12 cellular contexts compared by ENCODE assay signal in the genomic region with DNA sequence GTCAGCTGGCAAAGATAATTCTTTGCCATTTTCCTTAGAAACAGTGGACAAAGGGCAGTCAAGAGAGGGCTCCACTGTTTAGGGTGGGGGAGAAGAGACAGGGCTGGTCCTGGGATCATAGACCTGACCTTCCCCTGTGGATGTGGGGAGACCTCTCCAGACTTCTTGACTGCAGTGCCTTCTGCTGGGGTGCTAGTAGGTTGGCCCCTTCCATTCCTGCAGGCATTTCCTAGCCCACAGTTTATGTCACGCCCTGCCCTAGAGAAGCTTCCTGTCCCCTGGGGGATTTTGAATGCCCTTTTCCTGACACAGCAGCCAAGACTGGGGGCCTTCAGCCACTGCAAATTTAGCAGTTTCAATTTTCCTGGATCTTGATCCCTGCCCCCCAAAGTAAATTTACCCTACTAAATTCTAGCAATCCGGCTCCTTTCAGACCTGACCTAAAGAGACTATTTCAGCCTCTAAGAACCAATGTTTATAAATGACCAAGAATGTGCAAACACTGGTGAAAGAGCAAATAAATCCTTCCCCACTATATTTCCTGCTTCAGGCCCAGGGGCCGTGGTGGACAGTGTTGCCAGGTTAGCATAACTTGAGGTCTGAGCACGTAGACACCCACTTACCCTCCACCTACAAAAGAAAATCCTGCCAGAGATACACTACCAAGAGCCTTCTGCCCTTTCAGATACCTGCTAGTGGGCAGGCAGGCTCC. TPM values are rescaled to one million over a fixed set of nuclear protein-coding genes. Genes with fewer than 3 reads are reported as not detected.
DNase-seq lines count a peak whose midpoint lies in the region; ATAC-seq, FAIRE-seq and TF ChIP-seq lines count a peak whose summit lies in the region.
"Had no signal": no experiment of that assay in that cellular context is flagged by ENCODE, and none has a peak within 500 bp of the region (broad histone marks: within the 10 kb centered on the region; RNA-seq: fewer than 3 reads in every experiment).

No MANE protein-coding gene starts in this region.

- peak overlapping the region; percentile 47 for H4K91ac ChIP-seq in IMR-90 (ENCODE audit: insufficient read depth, low read depth, low read length)

- H3K4me1 Mint-ChIP-seq in endodermal cell: peaks cover 62% of the 10 kb centered on the region
- peaks cover 84% of the 10 kb centered on the region for H3K4me1 Mint-ChIP-seq in nephron progenitor cell
- H3K4me1 Mint-ChIP-seq in natural killer cell treated with Interleukin-12 subunit alpha and Interleukin-12 subunit beta and Interleukin-15 and Interleukin-18, amount 100 ng/mL, for 72 hours (ENCODE audit: low read depth in 2 of 2): peaks cover 4 to 16% of the 10 kb centered on the region in 2 donors

- H3K9me3 ChIP-seq in A549 (peaks cover 10% of the 10 kb centered on the region; the same call in 1 of the 3 replicates), IMR-90 (ENCODE audit: control insufficient read depth, insufficient read depth, low read length) (no peaks in the 10 kb centered on the region), endodermal cell (ENCODE audit: control insufficient read depth, low read length) (no peaks in the 10 kb centered on the region)
- H3K9me3 ChIP-seq: uterus had no signal

- POLR2A ChIA-PET in A549 (lab: Yijun Ruan, JAX) (interaction anchor here (0.9 to 2.0 kb wide), 3 partner anchors 28 to 85 kb away, joined by 4 to 14 read pairs (median 8); no protein-coding TSS in a partner anchor), IMR-90 (lab: Charles Lee; ENCODE audit: unreplicated experiment) (interaction anchor here (1.5 kb wide), 1 partner anchor 85 kb away, joined by 5 read pairs; no protein-coding TSS in a partner anchor)

- BruUV-seq in IMR-90 (replicated peaks; lab: Mats Ljungman, UMichigan): no TSS peak

- TF ChIP-seq CTCF in A549 (IDR thresholded peaks at IDR 0.05) (no peak; the same call in 2 of the 3 replicates), IMR-90 (conservative IDR thresholded peaks at IDR 0.05; ENCODE audit: low read depth, low read length) (no peak), endodermal cell (conservative IDR thresholded peaks at IDR 0.05) (no peak), nephron progenitor cell (IDR thresholded peaks at IDR 0.05) (no peak)

- H3K4me1 ChIP-seq in A549 (peaks cover 61% of the 10 kb centered on the region), IMR-90 (ENCODE audit: control insufficient read depth, insufficient read depth, low read length) (peaks cover 42% of the 10 kb centered on the region), endodermal cell (ENCODE audit: control insufficient read depth, insufficient read depth, low read length) (peaks cover 49% of the 10 kb centered on the region)

- H3K36me3 ChIP-seq in IMR-90 (ENCODE audit: control insufficient read depth, insufficient read depth, low read length) (no peaks in the 10 kb centered on the region), endodermal cell (ENCODE audit: control insufficient read depth, insufficient read depth, low read length) (peaks cover 24% of the 10 kb centered on the region)
- H3K36me3 ChIP-seq: uterus had no signal

- TF ChIP-seq POLR2A in A549 (IDR thresholded peaks at IDR 0.05; ENCODE audit: low read length) (no peak), IMR-90 (IDR thresholded peaks at IDR 0.05; ENCODE audit: low read depth, low read length) (no peak)

- peak overlapping the region; percentile 25 to 65; a peak in 3 of 4 replicates for H4K8ac ChIP-seq in IMR-90 (ENCODE audit: low read depth in 2 of 2, low read length in 2 of 2)

- H3K9me3 Mint-ChIP-seq in endodermal cell: peaks cover 4% of the 10 kb centered on the region
- H3K9me3 Mint-ChIP-seq in nephron progenitor cell: peaks cover 19% of the 10 kb centered on the region
- no peaks in the 10 kb centered on the region for H3K9me3 Mint-ChIP-seq in natural killer cell treated with Interleukin-12 subunit alpha and Interleukin-12 subunit beta and Interleukin-15 and Interleukin-18, amount 100 ng/mL, for 72 hours

- no peak; a peak in 1 of 5 replicates for TF ChIP-seq EP300 in A549 (IDR thresholded peaks at IDR 0.05)

- 0 out of 3 replicates have a peak overlapping the region, but pooled peaks have one; percentile 3 for H2BK15ac ChIP-seq in IMR-90 (ENCODE audit: low read depth, low read length)

- no peak overlapping the region for H3K56ac ChIP-seq in IMR-90 (ENCODE audit: extremely low read depth, insufficient read depth, low read length)

- TF ChIP-seq RAD21 in A549 (conservative IDR thresholded peaks at IDR 0.05 in 1 of 2, IDR thresholded peaks at IDR 0.05 in 1 of 2) (peak; percentile 8 to 30; a peak in 3 of 5 replicates), IMR-90 (IDR thresholded peaks at IDR 0.05; ENCODE audit: low read length) (no peak)

- H3K4me3 Mint-ChIP-seq in endodermal cell (no peak overlapping the region), nephron progenitor cell (no peak overlapping the region)
- no peak overlapping the region for H3K4me3 Mint-ChIP-seq in natural killer cell treated with Interleukin-12 subunit alpha and Interleukin-12 subunit beta and Interleukin-15 and Interleukin-18, amount 100 ng/mL, for 72 hours
- H3K4me3 Mint-ChIP-seq: activated naive CD8-positive, alpha-beta T cell had no signal

- peak overlapping the region; percentile 14 for H2AK9ac ChIP-seq in IMR-90 (replicated peaks; ENCODE audit: low read depth, low read length, poor library complexity)

- H3K27ac ChIP-seq in A549 (peak overlapping the region; percentile 85 to 88), IMR-90 (ENCODE audit: insufficient read depth, low read length) (peak overlapping the region; percentile 73), endodermal cell (ENCODE audit: low read depth, low read length) (no peak overlapping the region)

- in situ Hi-C loops in IMR-90 (cut with MboI; ENCODE audit: low sequenced_read_pairs): loop anchor here (5.0 to 25.0 kb wide), 4 partner anchors 80 to 415 kb away; a partner anchor contains a TSS

- DNase-seq in A549 (ENCODE audit: low read depth in 1 of 2, low spot score in 1 of 2) (peak; percentile 23 to 84), IMR-90 (peak; percentile 34), endodermal cell (peak; percentile 62), nephron progenitor cell (no peak)
- no peak for DNase-seq in natural killer cell treated with Interleukin-12 subunit alpha and Interleukin-12 subunit beta and Interleukin-15 and Interleukin-18, amount 100 ng/mL, for 72 hours (ENCODE audit: low spot score)
- DNase-seq: activated CD4-positive, alpha-beta T cell treated with anti-CD3 and anti-CD28 coated beads for 4 hours; stimulated activated CD4-positive, alpha-beta T cell treated with anti-CD3 and anti-CD28 coated beads, Interleukin-1b, Interleukin-23, amount 100 ng/mL, for 48 hours had no signal

- CTCF ChIA-PET in A549 (lab: Yijun Ruan, JAX) (interaction anchor here (0.6 to 12.5 kb wide), 57 partner anchors 8 to 534 kb away, joined by 3 to 290 read pairs (median 7); a partner anchor contains a TSS), IMR-90 (lab: Yijun Ruan, JAX) (interaction anchor here (0.7 to 2.6 kb wide), 28 partner anchors 9 to 393 kb away, joined by 3 to 59 read pairs (median 4); a partner anchor contains a TSS)

- peak overlapping the region; percentile 32 for H2BK20ac ChIP-seq in IMR-90 (ENCODE audit: low read depth, low read length)

- H3K4ac ChIP-seq in IMR-90 (ENCODE audit: low read depth, low read length): peak overlapping the region; percentile 62

- no peak overlapping the region for H2AK5ac ChIP-seq in IMR-90 (ENCODE audit: low read depth, low read length)

- H4K5ac ChIP-seq in IMR-90 (ENCODE audit: low read depth, low read length): peak overlapping the region; percentile 73

- peak overlapping the region; percentile 71 for H3K18ac ChIP-seq in IMR-90 (ENCODE audit: low read depth, low read length)

- no peak for FAIRE-seq in A549 (lab: Jason Lieb, UNC)

- H3K14ac ChIP-seq in IMR-90 (replicated peaks; ENCODE audit: low read depth, low read length): 0 out of 2 replicates have a peak overlapping the region, but pooled peaks have one; percentile 8

- peak overlapping the region; percentile 49 for H2BK5ac ChIP-seq in IMR-90 (ENCODE audit: low read depth, low read length, poor library complexity, severe bottlenecking)

- peak overlapping the region; percentile 56 for H2BK120ac ChIP-seq in IMR-90 (ENCODE audit: low read depth, low read length)

- peaks cover 15% of the 10 kb centered on the region for H3K27me3 ChIP-seq in IMR-90 (ENCODE audit: control insufficient read depth, insufficient read depth, low read length)
- no peaks in the 10 kb centered on the region for H3K27me3 ChIP-seq in endodermal cell (ENCODE audit: control insufficient read depth, insufficient read depth, low read length, poor library complexity, severe bottlenecking)
- H3K27me3 ChIP-seq: uterus had no signal

- peak; percentile 78 to 80 for ATAC-seq in A549
- peak; percentile 56 for ATAC-seq in IMR-90 (ENCODE audit: low read depth)
- ATAC-seq in GM18861 (IDR thresholded peaks at IDR 0.05; ENCODE audit: unreplicated experiment): no peak
- no peak for ATAC-seq in natural killer cell treated with Interleukin-12 subunit alpha and Interleukin-12 subunit beta and Interleukin-15 and Interleukin-18, amount 100 ng/mL, for 72 hours
- no peak for ATAC-seq in GM21737 (IDR thresholded peaks at IDR 0.05; ENCODE audit: unreplicated experiment)
- ATAC-seq in HG03571 (IDR thresholded peaks at IDR 0.05; ENCODE audit: unreplicated experiment): no peak

- H3K4me3 ChIP-seq in A549 (no peak overlapping the region), IMR-90 (ENCODE audit: insufficient read depth, low read depth, low read length) (no peak overlapping the region), endodermal cell (ENCODE audit: low read length) (no peak overlapping the region)
- H3K4me3 ChIP-seq: uterus had no signal

- H2AFZ ChIP-seq in IMR-90 (replicated peaks; ENCODE audit: low read length, poor library complexity): peak overlapping the region; percentile 19

- H3K4me2 ChIP-seq in A549: peak overlapping the region; percentile 75
- peak overlapping the region; percentile 55 for H3K4me2 ChIP-seq in IMR-90 (ENCODE audit: low read depth, low read length)

- no peaks in the 10 kb centered on the region for H3K79me1 ChIP-seq in IMR-90 (ENCODE audit: low read depth in 1 of 2, low read length in 2 of 2)

- H3K27me3 Mint-ChIP-seq in endodermal cell (ENCODE audit: insufficient read depth) (no peaks in the 10 kb centered on the region), nephron progenitor cell (ENCODE audit: low read depth, poor library complexity) (peaks cover 7% of the 10 kb centered on the region)
- peaks cover 1 to 10% of the 10 kb centered on the region in 2 donors for H3K27me3 Mint-ChIP-seq in natural killer cell treated with Interleukin-12 subunit alpha and Interleukin-12 subunit beta and Interleukin-15 and Interleukin-18, amount 100 ng/mL, for 72 hours

- peaks cover 9% of the 10 kb centered on the region; the same call in 1 of the 2 replicates for H3K9me1 ChIP-seq in IMR-90 (ENCODE audit: insufficient read depth, low read length)

- H3K9ac ChIP-seq in IMR-90 (ENCODE audit: low read depth, low read length) (0 out of 2 replicates have a peak overlapping the region, but pooled peaks have one; percentile 22), endodermal cell (ENCODE audit: extremely low read depth, low read length, poor library complexity, severe bottlenecking) (no peak overlapping the region)

- 3% methylated on average over 4 of the region's 4 CpGs for WGBS in A549 (ENCODE audit: missing lambda C conversion rate)
- 80% methylated on average over 1 of the region's 4 CpGs; no CpG with 5 or more reads in 1 of the 2 experiments for WGBS in IMR-90 (ENCODE audit: extremely low coverage in 2 of 2, insufficient read length in 1 of 2), 2 experiments
- WGBS in endodermal cell (ENCODE audit: insufficient coverage in 1 of 2, insufficient read length in 1 of 2), 2 experiments: 87 to 91% methylated on average over 4 of the region's 4 CpGs

- H4K20me1 ChIP-seq in IMR-90 (ENCODE audit: insufficient read depth, low read length): no peaks in the 10 kb centered on the region

- peak overlapping the region; percentile 91 for H3K27ac Mint-ChIP-seq in endodermal cell
- H3K27ac Mint-ChIP-seq in nephron progenitor cell: peak overlapping the region; percentile 86
- H3K27ac Mint-ChIP-seq in natural killer cell treated with Interleukin-12 subunit alpha and Interleukin-12 subunit beta and Interleukin-15 and Interleukin-18, amount 100 ng/mL, for 72 hours: no peak overlapping the region
- H3K27ac Mint-ChIP-seq: activated naive CD8-positive, alpha-beta T cell had no signal

- H3K36me3 Mint-ChIP-seq in endodermal cell (ENCODE audit: low read depth) (peaks cover 13% of the 10 kb centered on the region), nephron progenitor cell (ENCODE audit: low read depth) (peaks cover 10% of the 10 kb centered on the region)
- H3K36me3 Mint-ChIP-seq in natural killer cell treated with Interleukin-12 subunit alpha and Interleukin-12 subunit beta and Interleukin-15 and Interleukin-18, amount 100 ng/mL, for 72 hours: peaks cover 5% of the 10 kb centered on the region

- intact Hi-C loops in IMR-90 (cut with micrococcal nuclease): loop anchor here (2.0 to 10.0 kb wide), 2 partner anchors 323 to 415 kb away; a partner anchor contains a TSS

- peak overlapping the region; percentile 26; the same call in 1 of the 2 replicates for H3K23ac ChIP-seq in IMR-90 (ENCODE audit: low read depth, low read length)

- dilution Hi-C loops in IMR-90 (cut with HindIII; ENCODE audit: low sequenced_read_pairs, unreplicated experiment): no loop called here

RNA-seq across cellular contexts. Expression of a gene that starts 58.4 kb away (rescaled TPM):
- polyA plus RNA-seq in A549 (2011; rRNA removed) (32.5 and 58.4 TPM in 2 replicates), A549 (2017; fragmentation: RNase III; extraction: RNeasy Plus Mini Kit Qiagen cat#74134 plus additional on column Dnase treatment) (12.1 to 16.2 TPM (median 13.4 TPM) in 3 replicates), IMR-90 (2012; rRNA removed) (4.2 and 6.0 TPM in 2 replicates)
- polyA plus RNA-seq in A549 (2012; cell fraction: cytosol; rRNA removed): 12.3 and 14.3 TPM in 2 replicates
- polyA plus RNA-seq in A549 (2012; cell fraction: nucleus; rRNA removed): 30.6 and 40.6 TPM in 2 replicates
- polyA minus RNA-seq in A549 (2011; rRNA and poly(A)+ RNA removed): 55.9 and 77.1 TPM in 2 replicates
- total RNA-seq in IMR-90 (2012; rRNA removed) (9.4 and 11.8 TPM in 2 replicates), endodermal cell (100 to 1,000 TPM; 149 to 195 TPM)
- polyA plus RNA-seq in IMR-90 (2012; cell fraction: cytosol; rRNA removed): 2.2 and 2.4 TPM in 2 replicates
- 4.9 and 13.2 TPM in 2 replicates for polyA plus RNA-seq in IMR-90 (2012; cell fraction: nucleus; rRNA removed; ENCODE audit: low replicate concordance)
- 23.6 TPM for polyA plus RNA-seq in endodermal cell (2013, experiment 1 of 2)
- polyA plus RNA-seq in endodermal cell (2013, experiment 2 of 2): 16.9 TPM
- total RNA-seq in natural killer cell treated with Interleukin-12 subunit alpha and Interleukin-12 subunit beta and Interleukin-15 and Interleukin-18, amount 100 ng/mL, for 72 hours: 10 to 100 TPM in 1 of 2 donors, 1 to 10 TPM in 1; 9.6 to 11.0 TPM

Comparison
In these comparisons a context has a peak if more than half of its experiments do, and no peak if none do; other contexts are left out.
1. ATAC-seq: peak in A549 (2 of 2) and IMR-90 (single experiment); none in GM18861 (single experiment), natural killer cell treated with Interleukin-12 subunit alpha and Interleukin-12 subunit beta and Interleukin-15 and Interleukin-18, amount 100 ng/mL, for 72 hours (0 of 2), GM21737 (single experiment) and HG03571 (single experiment).
2. DNase-seq: peak in A549 (2 of 2), IMR-90 (single experiment) and endodermal cell (single experiment); none in nephron progenitor cell (single experiment) and natural killer cell treated with Interleukin-12 subunit alpha and Interleukin-12 subunit beta and Interleukin-15 and Interleukin-18, amount 100 ng/mL, for 72 hours (single experiment).
3. H3K27ac Mint-ChIP-seq: peak in endodermal cell (single experiment) and nephron progenitor cell (single experiment); none in natural killer cell treated with Interleukin-12 subunit alpha and Interleukin-12 subunit beta and Interleukin-15 and Interleukin-18, amount 100 ng/mL, for 72 hours (0 of 2).
4. RNA of a gene that starts 58.4 kb away (total RNA-seq): 149 to 195 TPM in endodermal cell; 9.4 to 11.8 TPM in IMR-90 and 9.6 to 11.0 TPM in natural killer cell treated with Interleukin-12 subunit alpha and Interleukin-12 subunit beta and Interleukin-15 and Interleukin-18, amount 100 ng/mL, for 72 hours; every median in the first group is over 10 times any median in the second.